Comparison of ENCODE assay signal across 29 cellular contexts in the genomic region with DNA sequence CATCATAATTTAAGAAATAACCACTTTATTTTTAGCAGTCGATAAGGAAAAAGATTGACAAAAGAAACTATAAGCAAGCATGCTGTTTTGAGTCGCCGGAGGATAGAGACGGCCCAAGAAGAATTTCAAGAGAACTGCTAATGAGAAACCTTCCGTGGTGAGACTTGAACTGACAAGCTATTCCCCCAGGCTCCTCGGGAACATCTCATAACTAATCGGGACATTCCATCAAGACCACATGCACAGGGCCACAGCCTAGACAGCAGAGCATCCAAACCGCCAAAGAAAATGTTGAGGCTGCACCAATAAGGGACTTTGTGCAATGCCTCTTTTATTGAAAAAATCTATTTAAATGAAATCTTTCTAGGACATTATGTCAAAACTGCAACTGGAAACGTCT.
"Had no signal": no experiment of that assay in that cellular context is flagged by ENCODE, and none has a peak within 500 bp of the region (broad histone marks: within the 10 kb centered on the region; RNA-seq: fewer than 3 reads in every experiment).

No MANE protein-coding gene starts in this region.

- H3K27ac ChIP-seq: PC-9, SJSA1 had no signal

- H3K4me2 ChIP-seq: PC-9 had no signal

- H3K36me3 ChIP-seq: SJSA1 had no signal

- H3K9me3 ChIP-seq: SJSA1 had no signal

- DNase-seq: Kasumi-1, KG1, MM.1S, MV-4-11, NCI-H1092, NCI-H1105, NCI-H1417 treated with DMSO at 0.1 percent for 48 hours, NCI-H1436 treated with DMSO at 0.1 percent for 48 hours, NCI-H1694 treated with DMSO at 0.1 percent for 48 hours, NCI-H187 treated with DMSO at 0.1 percent for 48 hours, NCI-H2029 treated with DMSO at 0.1 percent for 48 hours, NCI-H2081 treated with DMSO at 0.1 percent for 48 hours, NCI-H2107, NCI-H2171, NCI-H226, NCI-H446 treated with DMSO at 0.1 percent for 48 hours, NCI-H510A, NCI-H524, NCI-H526, NCI-H69, NCI-H748 treated with DMSO at 0.1 percent for 48 hours, NCI-H82, PC-9, Right ventricle myocardium superior, RPMI8226, SHP77 treated with DMSO at 0.1 percent for 48 hours, SW 1271, T-helper 1 cell had no signal

- H3K4me3 ChIP-seq: PC-9, SJSA1 had no signal

- H2AFZ ChIP-seq: PC-9 had no signal

- H3K27me3 ChIP-seq: SJSA1 had no signal
